Comparison of ENCODE assay signal across 16 cellular contexts in the genomic region with DNA sequence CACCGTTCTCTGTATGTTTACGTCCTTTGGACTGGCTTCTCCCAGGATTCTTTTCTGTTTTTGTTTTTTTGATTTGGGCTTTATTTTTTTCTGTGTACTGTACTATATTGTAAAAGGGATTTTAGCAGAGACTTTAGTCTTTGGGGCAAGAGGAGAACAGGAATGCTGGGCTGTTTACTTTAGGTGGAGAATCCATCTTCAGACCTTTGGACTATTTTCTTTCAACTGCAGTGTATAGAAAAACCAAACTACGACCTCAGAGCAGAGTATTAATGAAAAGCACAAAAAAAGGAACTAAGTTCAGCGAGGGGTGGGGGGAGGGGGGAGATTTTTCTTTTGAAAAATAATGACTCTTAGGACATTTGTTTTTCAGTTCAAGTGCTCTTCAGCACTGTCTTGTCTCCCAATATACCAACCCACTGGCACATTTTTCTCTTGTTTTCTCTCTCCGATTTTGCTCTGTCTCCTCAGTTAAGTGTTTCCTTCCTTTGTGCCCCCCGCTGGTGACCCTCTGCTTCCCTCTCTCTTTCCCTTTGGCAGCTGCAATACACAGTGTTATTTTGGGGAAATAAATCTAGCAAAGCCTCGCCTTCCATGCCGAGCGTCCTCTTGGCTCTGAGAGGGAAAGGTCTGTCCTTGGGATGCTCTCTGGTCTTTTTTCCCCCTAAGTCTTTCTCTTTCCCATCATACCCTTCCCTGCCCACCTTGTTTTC. TPM values are rescaled to one million over a fixed set of nuclear protein-coding genes. Genes with fewer than 3 reads are reported as not detected.
DNase-seq lines count a peak whose midpoint lies in the region; ATAC-seq, FAIRE-seq and TF ChIP-seq lines count a peak whose summit lies in the region.
"Had no signal": no experiment of that assay in that cellular context is flagged by ENCODE, and none has a peak within 500 bp of the region (broad histone marks: within the 10 kb centered on the region; RNA-seq: fewer than 3 reads in every experiment).

No MANE protein-coding gene starts in this region.

- H3K9me1 ChIP-seq in endothelial cell of umbilical vein (replicated peaks; ENCODE audit: control insufficient read depth, extremely low read depth, insufficient read depth, low read length): no peaks in the 10 kb centered on the region

- no peak for TF ChIP-seq EP300 in esophagus muscularis mucosa (IDR thresholded peaks at IDR 0.05)

- no peaks in the 10 kb centered on the region for H3K27me3 Mint-ChIP-seq in activated CD8-positive, alpha-beta T cell treated with anti-CD3 and anti-CD28 coated beads, Interleukin-2, amount 10 ng/mL, durations not matched to agents 7 days and 5 days (ENCODE audit: low read depth)
- no peaks in the 10 kb centered on the region for H3K27me3 Mint-ChIP-seq in activated CD8-positive, alpha-beta T cell treated with anti-CD3 and anti-CD28 coated beads for 36 hours

- no peak for DNase-seq in activated CD8-positive, alpha-beta T cell treated with anti-CD3 and anti-CD28 coated beads, Interleukin-2, amount 10 ng/mL, durations not matched to agents 7 days and 5 days
- no peak for DNase-seq in activated CD8-positive, alpha-beta T cell treated with anti-CD3 and anti-CD28 coated beads for 36 hours
- DNase-seq in endothelial cell of umbilical vein (ENCODE audit: low read depth, low spot score) (peak; percentile 35), vagina (ENCODE audit: extremely low spot score in 2 of 2) (no peak), HK-2 (ENCODE audit: unreplicated experiment) (no peak), AG08395 (ENCODE audit: low spot score) (no peak), esophagus muscularis mucosa (ENCODE audit: extremely low spot score) (no peak)
- DNase-seq: activated CD8-positive, alpha-beta memory T cell treated with anti-CD3 and anti-CD28 coated beads, Interleukin-2, amount 50 U/mL, for 4 hours; DMS79 treated with DMSO at 0.1 percent for 48 hours; psoas muscle had no signal

- intact Hi-C loops in activated CD8-positive, alpha-beta T cell treated with anti-CD3 and anti-CD28 coated beads for 36 hours (cut with micrococcal nuclease): loop anchor here (5.0 kb wide), 3 partner anchors 83 to 128 kb away; a partner anchor contains a TSS
- intact Hi-C loops in endothelial cell of umbilical vein (cut with micrococcal nuclease) (no loop called here), vagina (cut with DNase I) (loop anchor here (5.0 kb wide), 1 partner anchor 123 kb away; no protein-coding TSS in a partner anchor), esophagus muscularis mucosa (cut with DNase I) (no loop called here)

- H3K4me1 Mint-ChIP-seq in activated CD8-positive, alpha-beta T cell treated with anti-CD3 and anti-CD28 coated beads, Interleukin-2, amount 10 ng/mL, durations not matched to agents 7 days and 5 days (ENCODE audit: low read depth): peaks cover 24% of the 10 kb centered on the region
- H3K4me1 Mint-ChIP-seq in activated CD8-positive, alpha-beta T cell treated with anti-CD3 and anti-CD28 coated beads for 36 hours (ENCODE audit: low read depth): peaks cover 31% of the 10 kb centered on the region

- H3K27ac ChIP-seq in OCI-LY3 (ENCODE audit: low read length) (no peak overlapping the region), endothelial cell of umbilical vein (ENCODE audit: insufficient read depth, low read depth, low read length) (no peak overlapping the region), vagina (peak overlapping the region; percentile 10), esophagus muscularis mucosa (replicated peaks in 1 of 4) (no peak overlapping the region)
- H3K27ac ChIP-seq: psoas muscle, thoracic aorta had no signal

- H3K4me3 Mint-ChIP-seq in activated CD8-positive, alpha-beta T cell treated with anti-CD3 and anti-CD28 coated beads, Interleukin-2, amount 10 ng/mL, durations not matched to agents 7 days and 5 days: no peak overlapping the region
- H3K4me3 Mint-ChIP-seq in activated CD8-positive, alpha-beta T cell treated with anti-CD3 and anti-CD28 coated beads for 36 hours: no peak overlapping the region

- 62% methylated on average over 9 of the region's 9 CpGs for WGBS in esophagus muscularis mucosa

- H3K27ac Mint-ChIP-seq in activated CD8-positive, alpha-beta T cell treated with anti-CD3 and anti-CD28 coated beads, Interleukin-2, amount 10 ng/mL, durations not matched to agents 7 days and 5 days: peak overlapping the region; percentile 28
- H3K27ac Mint-ChIP-seq in activated CD8-positive, alpha-beta T cell treated with anti-CD3 and anti-CD28 coated beads for 36 hours: no peak overlapping the region

- POLR2A ChIA-PET in activated CD8-positive, alpha-beta T cell treated with anti-CD3 and anti-CD28 coated beads, Interleukin-2, amount 10 ng/mL, durations not matched to agents 7 days and 5 days (lab: Charles Lee): interaction anchor here (0.8 kb wide), 1 partner anchor 98 kb away, joined by 4 read pairs; no protein-coding TSS in a partner anchor
- POLR2A ChIA-PET in activated CD8-positive, alpha-beta T cell treated with anti-CD3 and anti-CD28 coated beads for 36 hours (lab: Charles Lee): interaction anchor here (0.8 to 1.0 kb wide), 2 partner anchors 14 to 91 kb away, joined by 3 read pairs; a partner anchor contains a TSS
- POLR2A ChIA-PET in endothelial cell of umbilical vein (lab: Charles Lee): no interaction called here

- H3K4me3 ChIP-seq in OCI-LY3 (ENCODE audit: low read length) (no peak overlapping the region), endothelial cell of umbilical vein (replicated peaks in 1 of 3; ENCODE audit: insufficient read depth in 1 of 3, low read depth in 1 of 3, low read length in 3 of 3) (no peak overlapping the region), vagina (no peak overlapping the region), esophagus muscularis mucosa (no peak overlapping the region)
- H3K4me3 ChIP-seq: psoas muscle, thoracic aorta had no signal

- dilution Hi-C loops in endothelial cell of umbilical vein (cut with MboI; ENCODE audit: extremely low pct_ligation_motif_present, low sequenced_read_pairs): no loop called here

- TF ChIP-seq POLR2A in endothelial cell of umbilical vein (IDR thresholded peaks at IDR 0.05; ENCODE audit: low read depth, low read length) (no peak), vagina (IDR thresholded peaks at IDR 0.05) (no peak), esophagus muscularis mucosa (IDR thresholded peaks at IDR 0.05; ENCODE audit: low read depth) (no peak)

- BruUV-seq in endothelial cell of umbilical vein (replicated peaks; lab: Mats Ljungman, UMichigan): no TSS peak

- TF ChIP-seq CTCF in activated CD8-positive, alpha-beta T cell treated with anti-CD3 and anti-CD28 coated beads for 36 hours (IDR thresholded peaks at IDR 0.05): no peak
- no peak for TF ChIP-seq CTCF in OCI-LY3 (IDR thresholded peaks at IDR 0.05; ENCODE audit: low read depth, low read length)
- no peak for TF ChIP-seq CTCF in endothelial cell of umbilical vein (IDR thresholded peaks at IDR 0.05; ENCODE audit: extremely low read depth in 1 of 2, insufficient read depth in 1 of 2, low read depth in 1 of 2, low read length in 2 of 2)
- TF ChIP-seq CTCF in vagina (IDR thresholded peaks at IDR 0.05): no peak
- TF ChIP-seq CTCF in esophagus muscularis mucosa (IDR thresholded peaks at IDR 0.05): no peak

- CTCF ChIA-PET in activated CD8-positive, alpha-beta T cell treated with anti-CD3 and anti-CD28 coated beads, Interleukin-2, amount 10 ng/mL, durations not matched to agents 7 days and 5 days (lab: Charles Lee): interaction anchor here (1.6 to 3.2 kb wide), 5 partner anchors 15 to 128 kb away, joined by 6 to 21 read pairs (median 8); no protein-coding TSS in a partner anchor
- CTCF ChIA-PET in activated CD8-positive, alpha-beta T cell treated with anti-CD3 and anti-CD28 coated beads for 36 hours (lab: Charles Lee): interaction anchor here (0.8 to 4.3 kb wide), 8 partner anchors 9 to 129 kb away, joined by 3 to 29 read pairs (median 4); no protein-coding TSS in a partner anchor
- CTCF ChIA-PET in endothelial cell of umbilical vein (lab: Charles Lee): interaction anchor here (0.8 to 3.6 kb wide), 8 partner anchors 15 to 267 kb away, joined by 3 to 44 read pairs (median 3); a partner anchor contains a TSS

- H3K9ac ChIP-seq in OCI-LY3 (ENCODE audit: low read length) (no peak overlapping the region), endothelial cell of umbilical vein (replicated peaks; ENCODE audit: extremely low read depth, insufficient read depth, low read length) (no peak overlapping the region)

- ATAC-seq in activated CD8-positive, alpha-beta T cell treated with anti-CD3 and anti-CD28 coated beads, Interleukin-2, amount 10 ng/mL, durations not matched to agents 7 days and 5 days: no peak
- ATAC-seq in activated CD8-positive, alpha-beta T cell treated with anti-CD3 and anti-CD28 coated beads for 36 hours: no peak
- ATAC-seq: psoas muscle, Right ventricle myocardium inferior had no signal

- peaks cover 11% of the 10 kb centered on the region for H3K36me3 ChIP-seq in OCI-LY3 (replicated peaks; ENCODE audit: low read depth, low read length)
- H3K36me3 ChIP-seq in endothelial cell of umbilical vein (ENCODE audit: control insufficient read depth in 2 of 2, extremely low read depth in 1 of 2, insufficient read depth in 2 of 2, low read length in 2 of 2): peaks cover 1 to 6% of the 10 kb centered on the region in 2 experiments
- peaks cover 0 to 16% of the 10 kb centered on the region in 2 donors for H3K36me3 ChIP-seq in vagina
- H3K36me3 ChIP-seq in esophagus muscularis mucosa: peaks cover 0 to 49% (median 34%) of the 10 kb centered on the region in 4 donors

- no peak for FAIRE-seq in endothelial cell of umbilical vein (lab: Jason Lieb, UNC)
- FAIRE-seq: keratinocyte, TTC549 had no signal

- peaks cover 16% of the 10 kb centered on the region for H3K36me3 Mint-ChIP-seq in activated CD8-positive, alpha-beta T cell treated with anti-CD3 and anti-CD28 coated beads, Interleukin-2, amount 10 ng/mL, durations not matched to agents 7 days and 5 days (ENCODE audit: low read depth)
- peaks cover 22% of the 10 kb centered on the region for H3K36me3 Mint-ChIP-seq in activated CD8-positive, alpha-beta T cell treated with anti-CD3 and anti-CD28 coated beads for 36 hours (ENCODE audit: low read depth)
- H3K36me3 Mint-ChIP-seq: activated naive CD4-positive, alpha-beta T cell treated with anti-CD3 and anti-CD28 coated beads, Interleukin-2, amount 50 U/mL, for 72 hours had no signal

- H3K9me3 Mint-ChIP-seq in activated CD8-positive, alpha-beta T cell treated with anti-CD3 and anti-CD28 coated beads, Interleukin-2, amount 10 ng/mL, durations not matched to agents 7 days and 5 days (ENCODE audit: insufficient read depth): no peaks in the 10 kb centered on the region
- no peaks in the 10 kb centered on the region for H3K9me3 Mint-ChIP-seq in activated CD8-positive, alpha-beta T cell treated with anti-CD3 and anti-CD28 coated beads for 36 hours
- H3K9me3 Mint-ChIP-seq: activated naive CD4-positive, alpha-beta T cell treated with anti-CD3 and anti-CD28 coated beads, Interleukin-2, amount 50 U/mL, for 72 hours had no signal

- H3K27me3 ChIP-seq in OCI-LY3 (ENCODE audit: low read depth, low read length) (no peaks in the 10 kb centered on the region), endothelial cell of umbilical vein (ENCODE audit: control insufficient read depth in 2 of 2, insufficient read depth in 2 of 2, low read length in 2 of 2) (no peaks in the 10 kb centered on the region), vagina (no peaks in the 10 kb centered on the region), esophagus muscularis mucosa (no peaks in the 10 kb centered on the region)

- H3K4me1 ChIP-seq in OCI-LY3 (ENCODE audit: low read length): peaks cover 16% of the 10 kb centered on the region
- peaks cover 6% of the 10 kb centered on the region for H3K4me1 ChIP-seq in endothelial cell of umbilical vein (ENCODE audit: control insufficient read depth, extremely low read depth, insufficient read depth, low read length)
- peaks cover 9% of the 10 kb centered on the region for H3K4me1 ChIP-seq in vagina
- peaks cover 0 to 11% (median 8%) of the 10 kb centered on the region in 4 donors for H3K4me1 ChIP-seq in esophagus muscularis mucosa

- no peak overlapping the region for H2AFZ ChIP-seq in OCI-LY3 (ENCODE audit: low read depth, low read length)
- no peak overlapping the region for H2AFZ ChIP-seq in endothelial cell of umbilical vein (ENCODE audit: low read depth, low read length)

- peak overlapping the region; percentile 9; the same call in 1 of the 2 replicates for H3K4me2 ChIP-seq in OCI-LY3 (ENCODE audit: low read length)
- peak overlapping the region; percentile 48 for H3K4me2 ChIP-seq in endothelial cell of umbilical vein (ENCODE audit: insufficient read depth, low read length)

- H4K20me1 ChIP-seq in OCI-LY3 (ENCODE audit: insufficient read depth, low read length) (no peaks in the 10 kb centered on the region), endothelial cell of umbilical vein (replicated peaks; ENCODE audit: control insufficient read depth, extremely low read depth, insufficient read depth, low read length) (no peaks in the 10 kb centered on the region)

- no peaks in the 10 kb centered on the region for H3K79me2 ChIP-seq in OCI-LY3 (ENCODE audit: low read length)
- H3K79me2 ChIP-seq in endothelial cell of umbilical vein (ENCODE audit: control insufficient read depth, insufficient read depth, low read length): no peaks in the 10 kb centered on the region

- no peaks in the 10 kb centered on the region for H3K9me3 ChIP-seq in OCI-LY3 (ENCODE audit: insufficient read depth, low read length)
- H3K9me3 ChIP-seq in endothelial cell of umbilical vein (replicated peaks; ENCODE audit: control insufficient read depth, insufficient read depth, low read length): no peaks in the 10 kb centered on the region
- H3K9me3 ChIP-seq in vagina: no peaks in the 10 kb centered on the region
- no peaks in the 10 kb centered on the region for H3K9me3 ChIP-seq in esophagus muscularis mucosa
- H3K9me3 ChIP-seq: psoas muscle, thoracic aorta had no signal

RNA-seq across cellular contexts. Expression of a gene that starts 44.9 kb away (rescaled TPM):
- total RNA-seq in activated CD8-positive, alpha-beta T cell treated with anti-CD3 and anti-CD28 coated beads, Interleukin-2, amount 10 ng/mL, durations not matched to agents 7 days and 5 days: 10 to 100 TPM; 19.4 to 19.5 TPM
- total RNA-seq in activated CD8-positive, alpha-beta T cell treated with anti-CD3 and anti-CD28 coated beads for 36 hours: 10 to 100 TPM; 16.9 to 20.9 TPM
- total RNA-seq in endothelial cell of umbilical vein (9.4 and 11.1 TPM in 2 replicates), vagina (14.2 TPM), esophagus muscularis mucosa (10 to 100 TPM in 3 of 4 donors, 1 to 10 TPM in 1; 6.5 to 21.5 (median 17.5) TPM)
- polyA plus RNA-seq in endothelial cell of umbilical vein: 7.0 and 7.1 TPM in 2 replicates
- 5.1 and 6.5 TPM in 2 replicates for polyA plus RNA-seq in endothelial cell of umbilical vein (2011; cell fraction: cytosol; rRNA removed)
- polyA plus RNA-seq in endothelial cell of umbilical vein (2011; cell fraction: nucleus; rRNA removed): 34.6 and 35.2 TPM in 2 replicates
- polyA plus RNA-seq in endothelial cell of umbilical vein (2012): 4.4 and 8.6 TPM in 2 replicates
- polyA minus RNA-seq in endothelial cell of umbilical vein: 5.8 and 9.4 TPM in 2 replicates
- 15.8 TPM for polyA minus RNA-seq in endothelial cell of umbilical vein (2011; cell fraction: cytosol; rRNA and poly(A)+ RNA removed)
- polyA minus RNA-seq in endothelial cell of umbilical vein (2011; cell fraction: nucleus; rRNA and poly(A)+ RNA removed): 7.8 and 10.3 TPM in 2 replicates

Comparison
In these comparisons a context has a peak if more than half of its experiments do, and no peak if none do; other contexts are left out.
1. intact Hi-C loops: an anchor here in activated CD8-positive, alpha-beta T cell treated with anti-CD3 and anti-CD28 coated beads for 36 hours (5.0 kb wide) and vagina (5.0 kb wide); none called in endothelial cell of umbilical vein and esophagus muscularis mucosa.